ENCODE assay signal across 33 cellular contexts in the genomic region with DNA sequence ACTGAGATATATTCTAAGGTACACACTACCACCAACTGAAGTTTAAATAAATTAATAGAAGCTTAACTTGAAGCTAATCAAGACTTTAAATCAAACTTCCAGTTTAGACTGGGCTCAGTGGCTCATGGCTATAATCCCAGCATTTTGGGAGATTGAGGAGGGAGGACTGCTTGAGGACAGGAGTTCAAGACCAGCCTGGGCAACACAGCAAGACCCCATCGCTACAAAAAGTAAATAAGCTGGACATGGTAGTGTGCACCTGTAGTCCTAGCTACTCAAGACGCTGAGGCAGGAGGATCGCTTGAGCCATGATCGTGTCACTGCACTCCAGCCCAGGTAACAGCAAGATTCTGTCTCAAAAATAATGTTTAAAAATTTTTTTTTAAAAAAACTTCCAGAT.
"Had no signal": no experiment of that assay in that cellular context is flagged by ENCODE, and none has a peak within 500 bp of the region (broad histone marks: within the 10 kb centered on the region; RNA-seq: fewer than 3 reads in every experiment).

No MANE protein-coding gene starts in this region.

- H3K4me3 Mint-ChIP-seq: immature natural killer cell; mesothelial cell of epicardium; naive B cell; natural killer cell; nephron progenitor cell; neural progenitor cell; stimulated activated naive B cell treated with anti-CD40 and anti-IgM and Interleukin-4, amounts not matched to agents 10 μg/mL and 1 μg/mL and 100 μg/mL, for 72 hours had no signal

- H3K36me3 Mint-ChIP-seq: immature natural killer cell, mesothelial cell of epicardium, naive B cell, natural killer cell had no signal

- H3K36me3 ChIP-seq: left lung, neural progenitor cell, neutrophil, sigmoid colon, spleen, stomach, thyroid gland, transverse colon, upper lobe of right lung had no signal

- H3K27me3 Mint-ChIP-seq: naive B cell; stimulated activated naive B cell treated with anti-CD40 and anti-IgM and Interleukin-4, amounts not matched to agents 10 μg/mL and 1 μg/mL and 100 μg/mL, for 72 hours had no signal

- H3K4me1 ChIP-seq: parathyroid adenoma, upper lobe of right lung had no signal

- ATAC-seq: left colon; left lung; natural killer cell; right cardiac atrium; stimulated activated naive B cell treated with anti-CD40 and anti-IgM and Interleukin-4, amounts not matched to agents 10 μg/mL and 1 μg/mL and 100 μg/mL, for 72 hours; stimulated activated naive CD8-positive, alpha-beta T cell treated with anti-CD3 and anti-CD28 coated beads, Interleukin-15, Interleukin-2, amounts not matched to agents 100 U/mL and 50 U/mL, for 24 hours; upper lobe of right lung had no signal

- H3K27ac ChIP-seq: left lung, neural progenitor cell, neutrophil, parathyroid adenoma, sigmoid colon, spleen, stomach, testis, thyroid gland, transverse colon, upper lobe of right lung had no signal

- H3K27ac Mint-ChIP-seq: immature natural killer cell; mesothelial cell of epicardium; naive B cell; natural killer cell; nephron progenitor cell; neural progenitor cell; stimulated activated naive B cell treated with anti-CD40 and anti-IgM and Interleukin-4, amounts not matched to agents 10 μg/mL and 1 μg/mL and 100 μg/mL, for 72 hours had no signal

- H2AFZ ChIP-seq: neural progenitor cell, parathyroid adenoma had no signal

- H3K27me3 ChIP-seq: left lung, neural progenitor cell, neutrophil, sigmoid colon, spleen, stomach, testis, thyroid gland, transverse colon, upper lobe of right lung had no signal

- FAIRE-seq: islet of Langerhans, kidney, small intestine, urothelium cell line had no signal

- H3K9me3 Mint-ChIP-seq: immature natural killer cell; mesothelial cell of epicardium; naive B cell; natural killer cell; stimulated activated naive B cell treated with anti-CD40 and anti-IgM and Interleukin-4, amounts not matched to agents 10 μg/mL and 1 μg/mL and 100 μg/mL, for 72 hours had no signal

- H3K9me3 ChIP-seq: left lung, neutrophil, sigmoid colon, spleen, stomach, testis, thyroid gland, transverse colon, upper lobe of right lung had no signal

- H3K4me3 ChIP-seq: left lung, lung, neural progenitor cell, sigmoid colon, spleen, stomach, testis, thyroid gland, transverse colon, upper lobe of right lung had no signal

- H3K9ac ChIP-seq: neural progenitor cell, parathyroid adenoma had no signal

- DNase-seq: head of caudate nucleus; hippocampal formation; immature natural killer cell; kidney; left colon; left lung; mesendoderm; naive B cell; natural killer cell; nephron progenitor cell; occipital lobe; retina; right cardiac atrium; sigmoid colon; small intestine; spleen; stimulated activated CD4-positive, alpha-beta T cell treated with anti-CD3 and anti-CD28 coated beads, Interleukin-2, amount 100 ng/mL, for 48 hours; stimulated activated CD4-positive, alpha-beta T cell treated with anti-CD3 and anti-CD28 coated beads, Interleukin-4, amount 100 ng/mL, for 4 hours; stimulated activated CD8-positive, alpha-beta memory T cell treated with anti-CD3 and anti-CD28 coated beads, Interleukin-4, amount 100 ng/mL, for 48 hours; stimulated activated naive B cell treated with anti-CD40 and anti-IgM and Interleukin-4, amounts not matched to agents 10 μg/mL and 1 μg/mL and 100 μg/mL, for 72 hours; stimulated activated naive CD8-positive, alpha-beta T cell treated with anti-CD3 and anti-CD28 coated beads, Interleukin-15, Interleukin-2, amounts not matched to agents 100 U/mL and 50 U/mL, for 24 hours; stomach; testis; thyroid gland; transverse colon; upper lobe of right lung had no signal

- H3K4me2 ChIP-seq: neural progenitor cell had no signal
